ENCODE assay signal across 1 cellular context in genomic region chr2:46534589-46534988, GRCh38.
TF ChIP-seq lines count a peak whose summit lies in the region.

No MANE protein-coding gene starts in this region.

TF ChIP-seq in GM12878, 131 proteins besides CTCF, POLR2A, EP300 and RAD21 (continued from another document):
- TF ChIP-seq SKIL (IDR thresholded peaks at IDR 0.05; ENCODE audit: low read depth, poor library complexity, severe bottlenecking) (peak; percentile 61), TAF1 (IDR thresholded peaks at IDR 0.05; ENCODE audit: borderline replicate concordance, low read depth, low read length) (no peak), SPI1 (IDR thresholded peaks at IDR 0.05; ENCODE audit: borderline replicate concordance, insufficient read depth, low read depth, low read length) (peak; percentile 72; the same call in 1 of the 2 replicates), RUNX3 (IDR thresholded peaks at IDR 0.05; ENCODE audit: low read length) (0 out of 2 replicates have a peak, but pooled peaks have one; percentile 13), ATF7 (IDR thresholded peaks at IDR 0.05; ENCODE audit: low read depth) (peak; percentile 50), LARP7 (IDR thresholded peaks at IDR 0.05) (peak; percentile 32; the same call in 1 of the 2 replicates), IRF5 (IDR thresholded peaks at IDR 0.05; ENCODE audit: borderline replicate concordance) (no peak), RELB (IDR thresholded peaks at IDR 0.05; ENCODE audit: low read depth) (0 out of 2 replicates have a peak, but pooled peaks have one; percentile 11), POU2F2 (IDR thresholded peaks at IDR 0.05; ENCODE audit: borderline replicate concordance, low read depth, low read length) (peak; percentile 82; the same call in 1 of the 3 replicates), NR2F1 (conservative IDR thresholded peaks at IDR 0.05) (no peak), TCF12 (IDR thresholded peaks at IDR 0.05; ENCODE audit: low read depth, low read length) (no peak), HDAC6 (IDR thresholded peaks at IDR 0.05; ENCODE audit: unreplicated experiment) (no peak), MEF2B (IDR thresholded peaks at IDR 0.05; ENCODE audit: partially characterized antibody, poor library complexity, severe bottlenecking) (peak; percentile 60), BHLHE40 (IDR thresholded peaks at IDR 0.05; ENCODE audit: borderline replicate concordance in 1 of 2, low read depth in 2 of 2, low read length in 1 of 2) (peak; percentile 4 to 17; a peak in 1 of 4 replicates), NFXL1 (IDR thresholded peaks at IDR 0.05; ENCODE audit: borderline replicate concordance) (no peak), IKZF2 (IDR thresholded peaks at IDR 0.05) (peak; percentile 52 to 59; a peak in 3 of 4 replicates), EED (IDR thresholded peaks at IDR 0.05; ENCODE audit: low read depth) (peak; percentile 54; the same call in 1 of the 2 replicates), NBN (IDR thresholded peaks at IDR 0.05) (0 out of 2 replicates have a peak, but pooled peaks have one; percentile 31), BACH1 (IDR thresholded peaks at IDR 0.05; ENCODE audit: borderline replicate concordance) (0 out of 2 replicates have a peak, but pooled peaks have one; percentile 32), CHD4 (IDR thresholded peaks at IDR 0.05) (no peak)
